In genomic region chr5:78610163-78610583, GRCh38 we compare ENCODE assay signal across 14 cellular contexts. TPM values are rescaled to one million over a fixed set of nuclear protein-coding genes. Genes with fewer than 3 reads are reported as not detected.
DNase-seq lines count a peak whose midpoint lies in the region; ATAC-seq and TF ChIP-seq lines count a peak whose summit lies in the region.
"Had no signal": no experiment of that assay in that cellular context is flagged by ENCODE, and none has a peak within 500 bp of the region (broad histone marks: within the 10 kb centered on the region; RNA-seq: fewer than 3 reads in every experiment).

No MANE protein-coding gene starts in this region.

- H3K9ac ChIP-seq in SK-N-SH (peak overlapping the region; percentile 65), trophoblast cell (ENCODE audit: low read length) (no peak overlapping the region)

- peak overlapping the region; percentile 14 for H2BK120ac ChIP-seq in trophoblast cell (ENCODE audit: insufficient read depth, low read length, poor library complexity)

- H4K12ac ChIP-seq in trophoblast cell (ENCODE audit: low read depth, low read length) = no peak overlapping the region

- no peak for TF ChIP-seq RAD21 in SK-N-SH (IDR thresholded peaks at IDR 0.05; ENCODE audit: low read length)

- H3K4me2 ChIP-seq in SK-N-SH = peak overlapping the region; percentile 68
- no peak overlapping the region for H3K4me2 ChIP-seq in trophoblast cell (ENCODE audit: low read length)

- peak overlapping the region; percentile 29 for H4K91ac ChIP-seq in trophoblast cell (ENCODE audit: low read depth, low read length)

- WGBS in SK-N-SH (ENCODE audit: low lambda C conversion rate) = 19% methylated on average over 6 of the region's 7 CpGs
- WGBS in trophoblast cell (ENCODE audit: extremely low coverage, insufficient coverage, insufficient read length) = no CpG with 5 or more reads among the region's 7 CpGs

- no peaks in the 10 kb centered on the region for H3K27me3 ChIP-seq in SK-N-SH (ENCODE audit: insufficient read depth)
- H3K27me3 ChIP-seq in trophoblast cell (ENCODE audit: insufficient read depth, low read length) = no peaks in the 10 kb centered on the region
- H3K27me3 ChIP-seq in CD8-positive, alpha-beta memory T cell (ENCODE audit: insufficient read depth, low read length, poor library complexity, severe bottlenecking) = no peaks in the 10 kb centered on the region

- H3K27ac ChIP-seq in SK-N-SH (ENCODE audit: low read depth in 2 of 2, low read length in 1 of 2) (peak overlapping the region; percentile 78 to 99), trophoblast cell (ENCODE audit: low read depth, low read length) (no peak overlapping the region)
- H3K27ac ChIP-seq in CD8-positive, alpha-beta memory T cell (ENCODE audit: low read depth, low read length) = no peak overlapping the region
- H3K27ac ChIP-seq: C4-2B had no signal

- peak overlapping the region; percentile 0 for H2BK5ac ChIP-seq in trophoblast cell (ENCODE audit: low read depth, low read length, poor library complexity)

- no peak overlapping the region for H3K4me3 Mint-ChIP-seq in CD8-positive, alpha-beta memory T cell
- H3K4me3 Mint-ChIP-seq: activated CD4-positive, alpha-beta memory T cell treated with anti-CD3 and anti-CD28 coated beads for 36 hours; activated naive CD4-positive, alpha-beta T cell treated with anti-CD3 and anti-CD28 coated beads, Interleukin-2, amount 10 ng/mL, durations not matched to agents 7 days and 5 days; T-helper 1 cell treated with Interleukin-12 subunit alpha and Interleukin-12 subunit beta and Interleukin-4 antibody, amounts not matched to agents 30 μg/mL and 1 μg/mL, for 36 hours had no signal

- POLR2A ChIA-PET in SK-N-SH (lab: Yijun Ruan, JAX) = no interaction called here
- POLR2A ChIA-PET in CD8-positive, alpha-beta memory T cell (lab: Charles Lee) = no interaction called here

- no peak overlapping the region for H3K27ac Mint-ChIP-seq in CD8-positive, alpha-beta memory T cell
- H3K27ac Mint-ChIP-seq: activated CD4-positive, alpha-beta memory T cell treated with anti-CD3 and anti-CD28 coated beads for 36 hours; activated naive CD4-positive, alpha-beta T cell treated with anti-CD3 and anti-CD28 coated beads, Interleukin-2, amount 10 ng/mL, durations not matched to agents 7 days and 5 days; T-helper 1 cell treated with Interleukin-12 subunit alpha and Interleukin-12 subunit beta and Interleukin-4 antibody, amounts not matched to agents 30 μg/mL and 1 μg/mL, for 36 hours had no signal

- peak overlapping the region; percentile 64 for H3K14ac ChIP-seq in trophoblast cell (ENCODE audit: low read length)

- DNase-seq in AG20443 (ENCODE audit: low spot score) (peak; percentile 75), SK-N-SH (no peak), foreskin fibroblast (peak; percentile 73 to 79), trophoblast cell (no peak)
- DNase-seq in CD8-positive, alpha-beta memory T cell = no peak
- DNase-seq: activated CD4-positive, alpha-beta memory T cell treated with anti-CD3 and anti-CD28 coated beads for 36 hours; activated naive CD4-positive, alpha-beta T cell treated with anti-CD3 and anti-CD28 coated beads, Interleukin-2, amount 10 ng/mL, durations not matched to agents 7 days and 5 days; KG1; NCI-H2081 had no signal

- H3F3A ChIP-seq in SK-N-SH (replicated peaks; ENCODE audit: insufficient read depth) = peaks cover 43% of the 10 kb centered on the region

- no peaks in the 10 kb centered on the region for H3K36me3 Mint-ChIP-seq in CD8-positive, alpha-beta memory T cell
- H3K36me3 Mint-ChIP-seq: activated CD4-positive, alpha-beta memory T cell treated with anti-CD3 and anti-CD28 coated beads for 36 hours; activated naive CD4-positive, alpha-beta T cell treated with anti-CD3 and anti-CD28 coated beads, Interleukin-2, amount 10 ng/mL, durations not matched to agents 7 days and 5 days had no signal

- peaks cover 90% of the 10 kb centered on the region for H3K79me2 ChIP-seq in SK-N-SH (ENCODE audit: insufficient read depth)
- peaks cover 2% of the 10 kb centered on the region for H3K79me2 ChIP-seq in trophoblast cell (ENCODE audit: control insufficient read depth, insufficient read depth, low read length, poor library complexity)

- H3K36me3 ChIP-seq in SK-N-SH (replicated peaks in 1 of 2; ENCODE audit: control insufficient read depth in 1 of 2, insufficient read depth in 2 of 2, low read length in 1 of 2) = peaks cover 8 to 53% of the 10 kb centered on the region in 2 experiments
- peaks cover 1 to 5% of the 10 kb centered on the region in 2 experiments for H3K36me3 ChIP-seq in trophoblast cell (ENCODE audit: control insufficient read depth in 1 of 2, insufficient read depth in 2 of 2, low read length in 2 of 2)
- no peaks in the 10 kb centered on the region for H3K36me3 ChIP-seq in CD8-positive, alpha-beta memory T cell (ENCODE audit: insufficient read depth, low read length)

- H4K20me1 ChIP-seq in SK-N-SH (ENCODE audit: insufficient read depth) = no peaks in the 10 kb centered on the region

- peak overlapping the region; percentile 23 for H2AK5ac ChIP-seq in trophoblast cell (ENCODE audit: low read length)

- peak; percentile 19; the same call in 1 of the 2 replicates for TF ChIP-seq CTCF in SK-N-SH (IDR thresholded peaks at IDR 0.05)
- peak; percentile 19 for TF ChIP-seq CTCF in foreskin fibroblast (IDR thresholded peaks at IDR 0.05; ENCODE audit: low read depth, low read length)

- H3K18ac ChIP-seq in trophoblast cell (ENCODE audit: low read length) = peak overlapping the region; percentile 81

- H3K9me3 ChIP-seq in SK-N-SH (no peaks in the 10 kb centered on the region), trophoblast cell (ENCODE audit: insufficient read depth, low read depth, low read length) (no peaks in the 10 kb centered on the region)
- H3K9me3 ChIP-seq in CD8-positive, alpha-beta memory T cell (ENCODE audit: low read length) = no peaks in the 10 kb centered on the region

- H3K27me3 Mint-ChIP-seq in CD8-positive, alpha-beta memory T cell = peaks cover 6 to 18% of the 10 kb centered on the region in 2 donors

- TF ChIP-seq EP300 in SK-N-SH (IDR thresholded peaks at IDR 0.05; ENCODE audit: borderline replicate concordance in 1 of 2, low read depth in 1 of 2, low read length in 1 of 2) = peak; percentile 45 to 97

- ATAC-seq in GM18867 (IDR thresholded peaks at IDR 0.05; ENCODE audit: unreplicated experiment) (no peak), GM21786 (IDR thresholded peaks at IDR 0.05; ENCODE audit: unreplicated experiment) (no peak), esophagus mucosa (no peak)

- peak overlapping the region; percentile 57 for H3K4ac ChIP-seq in trophoblast cell (ENCODE audit: low read depth, low read length)

- H3K23ac ChIP-seq in trophoblast cell (ENCODE audit: low read length) = no peak overlapping the region

- no peaks in the 10 kb centered on the region for H3K9me3 Mint-ChIP-seq in CD8-positive, alpha-beta memory T cell
- H3K9me3 Mint-ChIP-seq: activated CD4-positive, alpha-beta memory T cell treated with anti-CD3 and anti-CD28 coated beads for 36 hours; activated naive CD4-positive, alpha-beta T cell treated with anti-CD3 and anti-CD28 coated beads, Interleukin-2, amount 10 ng/mL, durations not matched to agents 7 days and 5 days; T-helper 1 cell treated with Interleukin-12 subunit alpha and Interleukin-12 subunit beta and Interleukin-4 antibody, amounts not matched to agents 30 μg/mL and 1 μg/mL, for 36 hours had no signal

- H3K4me1 Mint-ChIP-seq in CD8-positive, alpha-beta memory T cell = no peaks in the 10 kb centered on the region
- H3K4me1 Mint-ChIP-seq: activated naive CD4-positive, alpha-beta T cell treated with anti-CD3 and anti-CD28 coated beads, Interleukin-2, amount 10 ng/mL, durations not matched to agents 7 days and 5 days had no signal

- H3K79me1 ChIP-seq in trophoblast cell (ENCODE audit: low read length) = peaks cover 9% of the 10 kb centered on the region

- peaks cover 21 to 51% of the 10 kb centered on the region in 2 experiments for H3K4me1 ChIP-seq in SK-N-SH (ENCODE audit: control insufficient read depth in 1 of 2, insufficient read depth in 2 of 2, low read depth in 1 of 2, low read length in 1 of 2)
- H3K4me1 ChIP-seq in trophoblast cell (ENCODE audit: control insufficient read depth in 1 of 2, insufficient read depth in 2 of 2, low read length in 2 of 2) = peaks cover 18 to 23% of the 10 kb centered on the region in 2 experiments
- H3K4me1 ChIP-seq in CD8-positive, alpha-beta memory T cell (ENCODE audit: insufficient read depth, low read length) = no peaks in the 10 kb centered on the region

- H2BK12ac ChIP-seq in trophoblast cell (ENCODE audit: low read length) = peak overlapping the region; percentile 17

- no peak overlapping the region for H3K4me3 ChIP-seq in SK-N-SH (ENCODE audit: low read depth in 2 of 2, low read length in 1 of 2)
- H3K4me3 ChIP-seq in foreskin fibroblast (ENCODE audit: low read depth in 1 of 2, low read length in 2 of 2) = no peak overlapping the region
- H3K4me3 ChIP-seq in trophoblast cell (ENCODE audit: low read depth, low read length) = no peak overlapping the region
- no peak overlapping the region for H3K4me3 ChIP-seq in CD8-positive, alpha-beta memory T cell (ENCODE audit: low read length)

- no peaks in the 10 kb centered on the region for H3K9me2 ChIP-seq in SK-N-SH

- H4K8ac ChIP-seq in trophoblast cell (ENCODE audit: low read depth, low read length) = no peak overlapping the region

- H2AFZ ChIP-seq in SK-N-SH (ENCODE audit: low read depth) = no peak overlapping the region
- no peak overlapping the region for H2AFZ ChIP-seq in trophoblast cell (ENCODE audit: insufficient read depth, low read length, poor library complexity)

- CTCF ChIA-PET in SK-N-SH (lab: Yijun Ruan, JAX) = interaction anchor here (1.0 to 1.5 kb wide), 3 partner anchors 11 to 142 kb away, joined by 3 read pairs; no protein-coding TSS in a partner anchor
- CTCF ChIA-PET in CD8-positive, alpha-beta memory T cell (lab: Charles Lee) = interaction anchor here (1.6 kb wide), 1 partner anchor 16 kb away, joined by 4 read pairs; no protein-coding TSS in a partner anchor

TF ChIP-seq in SK-N-SH, 30 proteins besides CTCF, POLR2A, EP300 and RAD21 (continues in another document):
- TF ChIP-seq RFX5 (IDR thresholded peaks at IDR 0.05; ENCODE audit: low read length) = no peak

RNA-seq across cellular contexts. Expression of gene LHFPL2, which starts 38.4 kb away (rescaled TPM):
- polyA plus RNA-seq in SK-N-SH (2012; rRNA removed) = 8.6 and 10.4 TPM in 2 replicates
- 10.1 and 10.4 TPM in 2 replicates for polyA plus RNA-seq in SK-N-SH (2012; cell fraction: cytosol; rRNA removed)
- polyA plus RNA-seq in SK-N-SH (2012; cell fraction: nucleus; rRNA removed) = 8.4 and 14.2 TPM in 2 replicates
- polyA plus RNA-seq in trophoblast cell (2013) = 27.9 and 29.1 TPM in 2 replicates
- 1 to 10 TPM in 1 of 2 experiments, under 1 TPM in 1; 0.84 to 1.2 TPM for total RNA-seq in CD8-positive, alpha-beta memory T cell
- polyA plus RNA-seq in CD8-positive, alpha-beta memory T cell = 0.20 TPM
- total RNA-seq in esophagus mucosa = 3.7 TPM

Comparison
In these comparisons a context has a peak if more than half of its experiments do, and no peak if none do; other contexts are left out.
1. DNase-seq: peak in AG20443 (single experiment) and foreskin fibroblast (2 of 2); none in SK-N-SH (single experiment), trophoblast cell (0 of 2) and CD8-positive, alpha-beta memory T cell (0 of 5).
2. H3K27ac ChIP-seq: peak in SK-N-SH (2 of 2); none in trophoblast cell (single experiment) and CD8-positive, alpha-beta memory T cell (single experiment).